Comparison of ENCODE assay signal across 1 cellular context in the genomic region with DNA sequence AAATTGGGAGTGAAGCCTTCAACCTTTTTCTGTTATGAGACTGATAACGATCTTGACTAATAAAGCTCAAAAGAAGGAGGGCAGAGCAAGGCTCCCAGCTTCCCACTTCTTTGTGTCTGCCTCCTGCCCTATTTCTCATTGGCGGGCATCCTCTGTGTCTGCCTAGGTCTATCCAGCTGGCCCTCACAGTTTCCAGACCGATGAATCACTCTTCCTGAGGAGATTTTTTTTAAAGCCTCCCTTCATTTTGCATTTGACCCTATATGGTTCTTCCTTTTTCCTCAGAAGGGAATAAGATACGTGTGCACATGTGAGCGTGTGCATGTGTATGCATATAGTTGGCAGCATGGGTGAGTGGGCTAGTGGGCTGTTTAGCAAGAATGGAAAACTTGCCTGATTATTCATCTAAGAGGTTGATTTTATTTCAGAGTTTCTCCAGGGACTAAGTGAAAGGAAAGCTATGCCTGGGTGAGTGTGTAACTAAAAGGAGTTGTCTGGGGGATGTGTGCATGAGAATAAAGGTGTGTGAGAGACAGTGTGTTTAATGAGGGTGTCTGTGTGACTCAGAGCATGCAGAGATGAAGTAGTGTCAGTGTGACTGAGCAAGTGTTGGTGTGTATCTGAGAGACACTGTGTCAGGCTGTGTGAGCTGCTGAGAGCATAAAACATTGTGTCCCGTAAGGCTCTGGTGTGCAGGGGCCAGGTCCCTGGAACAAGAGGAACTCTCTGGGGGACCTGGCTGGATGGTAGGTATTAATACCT.
TF ChIP-seq lines count a peak whose summit lies in the region.

No MANE protein-coding gene starts in this region.

TF ChIP-seq in H1, 55 proteins besides CTCF, POLR2A, EP300 and RAD21:
- no peak for TF ChIP-seq RXRA (IDR thresholded peaks at IDR 0.05; ENCODE audit: insufficient read depth, low read depth, low read length)
- TF ChIP-seq CBX5 (IDR thresholded peaks at IDR 0.05; ENCODE audit: low read depth, low read length): no peak
- TF ChIP-seq SIRT6 (IDR thresholded peaks at IDR 0.05; ENCODE audit: low read length): no peak
- TF ChIP-seq BRCA1 (IDR thresholded peaks at IDR 0.05; ENCODE audit: low read depth, low read length): no peak
- no peak for TF ChIP-seq ZNF274 (IDR thresholded peaks at IDR 0.05; ENCODE audit: borderline replicate concordance, extremely low read depth, low read length)
- no peak for TF ChIP-seq SP4 (IDR thresholded peaks at IDR 0.05; ENCODE audit: low read length)
- TF ChIP-seq BCL11A (IDR thresholded peaks at IDR 0.05; ENCODE audit: low read depth in 2 of 2, low read length in 2 of 2): no peak
- TF ChIP-seq KDM4A (IDR thresholded peaks at IDR 0.05; ENCODE audit: low read depth, low read length, severe bottlenecking): no peak
- no peak for TF ChIP-seq SAP30 (IDR thresholded peaks at IDR 0.05; ENCODE audit: insufficient read depth, insufficient replicate concordance, low read length)
- TF ChIP-seq, protein P1, sequence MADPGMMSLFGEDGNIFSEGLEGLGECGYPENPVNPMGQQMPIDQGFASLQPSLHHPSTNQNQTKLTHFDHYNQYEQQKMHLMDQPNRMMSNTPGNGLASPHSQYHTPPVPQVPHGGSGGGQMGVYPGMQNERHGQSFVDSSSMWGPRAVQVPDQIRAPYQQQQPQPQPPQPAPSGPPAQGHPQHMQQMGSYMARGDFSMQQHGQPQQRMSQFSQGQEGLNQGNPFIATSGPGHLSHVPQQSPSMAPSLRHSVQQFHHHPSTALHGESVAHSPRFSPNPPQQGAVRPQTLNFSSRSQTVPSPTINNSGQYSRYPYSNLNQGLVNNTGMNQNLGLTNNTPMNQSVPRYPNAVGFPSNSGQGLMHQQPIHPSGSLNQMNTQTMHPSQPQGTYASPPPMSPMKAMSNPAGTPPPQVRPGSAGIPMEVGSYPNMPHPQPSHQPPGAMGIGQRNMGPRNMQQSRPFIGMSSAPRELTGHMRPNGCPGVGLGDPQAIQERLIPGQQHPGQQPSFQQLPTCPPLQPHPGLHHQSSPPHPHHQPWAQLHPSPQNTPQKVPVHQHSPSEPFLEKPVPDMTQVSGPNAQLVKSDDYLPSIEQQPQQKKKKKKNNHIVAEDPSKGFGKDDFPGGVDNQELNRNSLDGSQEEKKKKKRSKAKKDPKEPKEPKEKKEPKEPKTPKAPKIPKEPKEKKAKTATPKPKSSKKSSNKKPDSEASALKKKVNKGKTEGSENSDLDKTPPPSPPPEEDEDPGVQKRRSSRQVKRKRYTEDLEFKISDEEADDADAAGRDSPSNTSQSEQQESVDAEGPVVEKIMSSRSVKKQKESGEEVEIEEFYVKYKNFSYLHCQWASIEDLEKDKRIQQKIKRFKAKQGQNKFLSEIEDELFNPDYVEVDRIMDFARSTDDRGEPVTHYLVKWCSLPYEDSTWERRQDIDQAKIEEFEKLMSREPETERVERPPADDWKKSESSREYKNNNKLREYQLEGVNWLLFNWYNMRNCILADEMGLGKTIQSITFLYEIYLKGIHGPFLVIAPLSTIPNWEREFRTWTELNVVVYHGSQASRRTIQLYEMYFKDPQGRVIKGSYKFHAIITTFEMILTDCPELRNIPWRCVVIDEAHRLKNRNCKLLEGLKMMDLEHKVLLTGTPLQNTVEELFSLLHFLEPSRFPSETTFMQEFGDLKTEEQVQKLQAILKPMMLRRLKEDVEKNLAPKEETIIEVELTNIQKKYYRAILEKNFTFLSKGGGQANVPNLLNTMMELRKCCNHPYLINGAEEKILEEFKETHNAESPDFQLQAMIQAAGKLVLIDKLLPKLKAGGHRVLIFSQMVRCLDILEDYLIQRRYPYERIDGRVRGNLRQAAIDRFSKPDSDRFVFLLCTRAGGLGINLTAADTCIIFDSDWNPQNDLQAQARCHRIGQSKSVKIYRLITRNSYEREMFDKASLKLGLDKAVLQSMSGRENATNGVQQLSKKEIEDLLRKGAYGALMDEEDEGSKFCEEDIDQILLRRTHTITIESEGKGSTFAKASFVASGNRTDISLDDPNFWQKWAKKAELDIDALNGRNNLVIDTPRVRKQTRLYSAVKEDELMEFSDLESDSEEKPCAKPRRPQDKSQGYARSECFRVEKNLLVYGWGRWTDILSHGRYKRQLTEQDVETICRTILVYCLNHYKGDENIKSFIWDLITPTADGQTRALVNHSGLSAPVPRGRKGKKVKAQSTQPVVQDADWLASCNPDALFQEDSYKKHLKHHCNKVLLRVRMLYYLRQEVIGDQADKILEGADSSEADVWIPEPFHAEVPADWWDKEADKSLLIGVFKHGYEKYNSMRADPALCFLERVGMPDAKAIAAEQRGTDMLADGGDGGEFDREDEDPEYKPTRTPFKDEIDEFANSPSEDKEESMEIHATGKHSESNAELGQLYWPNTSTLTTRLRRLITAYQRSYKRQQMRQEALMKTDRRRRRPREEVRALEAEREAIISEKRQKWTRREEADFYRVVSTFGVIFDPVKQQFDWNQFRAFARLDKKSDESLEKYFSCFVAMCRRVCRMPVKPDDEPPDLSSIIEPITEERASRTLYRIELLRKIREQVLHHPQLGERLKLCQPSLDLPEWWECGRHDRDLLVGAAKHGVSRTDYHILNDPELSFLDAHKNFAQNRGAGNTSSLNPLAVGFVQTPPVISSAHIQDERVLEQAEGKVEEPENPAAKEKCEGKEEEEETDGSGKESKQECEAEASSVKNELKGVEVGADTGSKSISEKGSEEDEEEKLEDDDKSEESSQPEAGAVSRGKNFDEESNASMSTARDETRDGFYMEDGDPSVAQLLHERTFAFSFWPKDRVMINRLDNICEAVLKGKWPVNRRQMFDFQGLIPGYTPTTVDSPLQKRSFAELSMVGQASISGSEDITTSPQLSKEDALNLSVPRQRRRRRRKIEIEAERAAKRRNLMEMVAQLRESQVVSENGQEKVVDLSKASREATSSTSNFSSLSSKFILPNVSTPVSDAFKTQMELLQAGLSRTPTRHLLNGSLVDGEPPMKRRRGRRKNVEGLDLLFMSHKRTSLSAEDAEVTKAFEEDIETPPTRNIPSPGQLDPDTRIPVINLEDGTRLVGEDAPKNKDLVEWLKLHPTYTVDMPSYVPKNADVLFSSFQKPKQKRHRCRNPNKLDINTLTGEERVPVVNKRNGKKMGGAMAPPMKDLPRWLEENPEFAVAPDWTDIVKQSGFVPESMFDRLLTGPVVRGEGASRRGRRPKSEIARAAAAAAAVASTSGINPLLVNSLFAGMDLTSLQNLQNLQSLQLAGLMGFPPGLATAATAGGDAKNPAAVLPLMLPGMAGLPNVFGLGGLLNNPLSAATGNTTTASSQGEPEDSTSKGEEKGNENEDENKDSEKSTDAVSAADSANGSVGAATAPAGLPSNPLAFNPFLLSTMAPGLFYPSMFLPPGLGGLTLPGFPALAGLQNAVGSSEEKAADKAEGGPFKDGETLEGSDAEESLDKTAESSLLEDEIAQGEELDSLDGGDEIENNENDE (IDR thresholded peaks at IDR 0.05; ENCODE audit: insufficient replicate concordance, low read length): no peak
- no peak for TF ChIP-seq BACH1 (IDR thresholded peaks at IDR 0.05; ENCODE audit: low read length)
- no peak for TF ChIP-seq YY1 (IDR thresholded peaks at IDR 0.05; ENCODE audit: low read depth, low read length)
- no peak for TF ChIP-seq RBBP5 (IDR thresholded peaks at IDR 0.05; ENCODE audit: borderline replicate concordance, low read depth, low read length)
- no peak for TF ChIP-seq MAFK (IDR thresholded peaks at IDR 0.05; ENCODE audit: low read depth, low read length)
- TF ChIP-seq, protein P2, sequence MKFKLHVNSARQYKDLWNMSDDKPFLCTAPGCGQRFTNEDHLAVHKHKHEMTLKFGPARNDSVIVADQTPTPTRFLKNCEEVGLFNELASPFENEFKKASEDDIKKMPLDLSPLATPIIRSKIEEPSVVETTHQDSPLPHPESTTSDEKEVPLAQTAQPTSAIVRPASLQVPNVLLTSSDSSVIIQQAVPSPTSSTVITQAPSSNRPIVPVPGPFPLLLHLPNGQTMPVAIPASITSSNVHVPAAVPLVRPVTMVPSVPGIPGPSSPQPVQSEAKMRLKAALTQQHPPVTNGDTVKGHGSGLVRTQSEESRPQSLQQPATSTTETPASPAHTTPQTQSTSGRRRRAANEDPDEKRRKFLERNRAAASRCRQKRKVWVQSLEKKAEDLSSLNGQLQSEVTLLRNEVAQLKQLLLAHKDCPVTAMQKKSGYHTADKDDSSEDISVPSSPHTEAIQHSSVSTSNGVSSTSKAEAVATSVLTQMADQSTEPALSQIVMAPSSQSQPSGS (IDR thresholded peaks at IDR 0.05; ENCODE audit: low read length): no peak
- TF ChIP-seq KDM5A (IDR thresholded peaks at IDR 0.05; ENCODE audit: low read length): no peak
- no peak for TF ChIP-seq CHD1 (IDR thresholded peaks at IDR 0.05; ENCODE audit: low read depth, low read length)
- no peak for TF ChIP-seq HDAC2 (IDR thresholded peaks at IDR 0.05; ENCODE audit: borderline replicate concordance in 1 of 2, low read depth in 2 of 2, low read length in 2 of 2)
- TF ChIP-seq, protein P3, sequence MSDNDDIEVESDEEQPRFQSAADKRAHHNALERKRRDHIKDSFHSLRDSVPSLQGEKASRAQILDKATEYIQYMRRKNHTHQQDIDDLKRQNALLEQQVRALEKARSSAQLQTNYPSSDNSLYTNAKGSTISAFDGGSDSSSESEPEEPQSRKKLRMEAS (IDR thresholded peaks at IDR 0.05): no peak
- TF ChIP-seq GABPA (IDR thresholded peaks at IDR 0.05; ENCODE audit: borderline replicate concordance, insufficient read depth, low read length): no peak
